Comparison of ENCODE assay signal across 14 cellular contexts in the genomic region with DNA sequence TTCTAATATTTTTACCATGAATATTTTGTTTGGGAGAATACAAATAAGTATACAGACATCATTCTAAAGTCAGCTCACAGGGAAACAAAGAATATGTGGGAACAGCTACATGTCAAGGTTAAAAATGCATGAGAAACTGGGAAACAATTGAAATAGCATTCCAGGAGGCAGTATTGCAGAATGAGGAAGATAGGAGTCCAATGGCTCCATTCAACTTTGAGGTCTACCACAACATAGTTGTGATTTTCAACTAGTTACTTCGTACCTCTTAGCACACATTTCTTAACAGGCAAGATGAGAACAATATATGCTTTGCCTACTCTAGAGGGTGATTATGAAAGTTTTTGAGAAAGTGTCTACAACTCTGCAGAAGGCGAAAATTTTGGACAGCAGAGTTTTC. TPM values are rescaled to one million over a fixed set of nuclear protein-coding genes. Genes with fewer than 3 reads are reported as not detected.
DNase-seq lines count a peak whose midpoint lies in the region; ATAC-seq and TF ChIP-seq lines count a peak whose summit lies in the region.
"Had no signal": no experiment of that assay in that cellular context is flagged by ENCODE, and none has a peak within 500 bp of the region (broad histone marks: within the 10 kb centered on the region; RNA-seq: fewer than 3 reads in every experiment).

No MANE protein-coding gene starts in this region.

- in situ Hi-C loops in brain microvascular endothelial cell (cut with HindIII; ENCODE audit: low pct_ligation_motif_present, low sequenced_read_pairs): no loop called here

- no peak overlapping the region for H3K4me3 Mint-ChIP-seq in activated CD8-positive, alpha-beta T cell treated with anti-CD3 and anti-CD28 coated beads, Interleukin-2, amount 10 ng/mL, durations not matched to agents 7 days and 5 days
- H3K4me3 Mint-ChIP-seq: activated naive CD8-positive, alpha-beta T cell treated with anti-CD3 and anti-CD28 coated beads, Interleukin-2, amount 50 U/mL, for 24 hours; T-helper 1 cell treated with Interleukin-12 subunit alpha and Interleukin-12 subunit beta and Interleukin-4 antibody, amounts not matched to agents 30 μg/mL and 1 μg/mL, for 36 hours had no signal

- H4K20me1 ChIP-seq in KMS-11 (ENCODE audit: insufficient read depth): no peaks in the 10 kb centered on the region

- H2AFZ ChIP-seq in KMS-11 (ENCODE audit: low read depth): peak overlapping the region; percentile 48; the same call in 1 of the 2 replicates

- H3K36me3 ChIP-seq in KMS-11 (ENCODE audit: insufficient read depth): no peaks in the 10 kb centered on the region
- H3K36me3 ChIP-seq in brain microvascular endothelial cell (replicated peaks): no peaks in the 10 kb centered on the region
- H3K36me3 ChIP-seq: BE2C, thoracic aorta had no signal

- H3K27me3 ChIP-seq in KMS-11 (ENCODE audit: insufficient read depth, low read depth) (no peaks in the 10 kb centered on the region), brain microvascular endothelial cell (replicated peaks) (no peaks in the 10 kb centered on the region)
- H3K27me3 ChIP-seq: BE2C had no signal

- peaks cover 10% of the 10 kb centered on the region for H3K27me3 Mint-ChIP-seq in activated CD8-positive, alpha-beta T cell treated with anti-CD3 and anti-CD28 coated beads, Interleukin-2, amount 10 ng/mL, durations not matched to agents 7 days and 5 days (ENCODE audit: low read depth)

- no peak for ATAC-seq in activated CD8-positive, alpha-beta T cell treated with anti-CD3 and anti-CD28 coated beads, Interleukin-2, amount 10 ng/mL, durations not matched to agents 7 days and 5 days
- ATAC-seq: activated naive CD8-positive, alpha-beta T cell treated with anti-CD3 and anti-CD28 coated beads, Interleukin-2, amount 50 U/mL, for 24 hours had no signal

- no peak for TF ChIP-seq CTCF in AG04449 (IDR thresholded peaks at IDR 0.05; ENCODE audit: insufficient read depth, low read length, missing control alignments)
- no peak for TF ChIP-seq CTCF in KMS-11 (conservative IDR thresholded peaks at IDR 0.05; ENCODE audit: low read depth, low read length)
- no peak for TF ChIP-seq CTCF in brain microvascular endothelial cell (IDR thresholded peaks at IDR 0.05; ENCODE audit: low read depth, low read length, missing control alignments)

- H3K27ac ChIP-seq in KMS-11 (no peak overlapping the region), brain microvascular endothelial cell (peak overlapping the region; percentile 88)
- H3K27ac ChIP-seq: thoracic aorta had no signal

- no peak overlapping the region for H3K27ac Mint-ChIP-seq in activated CD8-positive, alpha-beta T cell treated with anti-CD3 and anti-CD28 coated beads, Interleukin-2, amount 10 ng/mL, durations not matched to agents 7 days and 5 days
- H3K27ac Mint-ChIP-seq: activated naive CD8-positive, alpha-beta T cell treated with anti-CD3 and anti-CD28 coated beads, Interleukin-2, amount 50 U/mL, for 24 hours had no signal

- CTCF ChIA-PET in AG04449 (lab: Yijun Ruan, JAX): interaction anchor here (0.8 to 3.7 kb wide), 7 partner anchors 9 to 305 kb away, joined by 3 to 20 read pairs (median 4); no protein-coding TSS in a partner anchor
- CTCF ChIA-PET in activated CD8-positive, alpha-beta T cell treated with anti-CD3 and anti-CD28 coated beads, Interleukin-2, amount 10 ng/mL, durations not matched to agents 7 days and 5 days (lab: Charles Lee): no interaction called here

- no peak overlapping the region for H3K9ac ChIP-seq in KMS-11

- no peaks in the 10 kb centered on the region for H3K36me3 Mint-ChIP-seq in activated CD8-positive, alpha-beta T cell treated with anti-CD3 and anti-CD28 coated beads, Interleukin-2, amount 10 ng/mL, durations not matched to agents 7 days and 5 days (ENCODE audit: low read depth)

- no peaks in the 10 kb centered on the region for H3K79me2 ChIP-seq in KMS-11 (ENCODE audit: insufficient read depth, low read depth)

- POLR2A ChIA-PET in AG04449 (lab: Yijun Ruan, JAX): interaction anchor here (0.8 kb wide), 1 partner anchor 13 kb away, joined by 3 read pairs; no protein-coding TSS in a partner anchor
- POLR2A ChIA-PET in activated CD8-positive, alpha-beta T cell treated with anti-CD3 and anti-CD28 coated beads, Interleukin-2, amount 10 ng/mL, durations not matched to agents 7 days and 5 days (lab: Charles Lee): no interaction called here

- peak; percentile 74 for DNase-seq in AG04449 (ENCODE audit: low read depth, low spot score)
- peak; percentile 88 for DNase-seq in brain microvascular endothelial cell
- peak; percentile 90 for DNase-seq in kidney tubule cell (ENCODE audit: low spot score)
- DNase-seq in NCI-H2029 (lab: John Stamatoyannopoulos, UW): no peak
- no peak for DNase-seq in HPDE6-E6E7 (ENCODE audit: extremely low spot score)
- no peak for DNase-seq in activated CD8-positive, alpha-beta T cell treated with anti-CD3 and anti-CD28 coated beads, Interleukin-2, amount 10 ng/mL, durations not matched to agents 7 days and 5 days
- DNase-seq in retina: no peak
- DNase-seq: activated naive CD8-positive, alpha-beta T cell treated with anti-CD3 and anti-CD28 coated beads, Interleukin-2, amount 50 U/mL, for 24 hours; BE2C; effector memory CD4-positive, alpha-beta T cell; GF-D8 had no signal

- H3K4me2 ChIP-seq in KMS-11: peak overlapping the region; percentile 62

- H3K4me1 ChIP-seq in KMS-11 (ENCODE audit: low read depth, poor library complexity, severe bottlenecking): peaks cover 25% of the 10 kb centered on the region

- H3K4me3 ChIP-seq in AG04449 (ENCODE audit: low read depth, low read length): no peak overlapping the region
- no peak overlapping the region for H3K4me3 ChIP-seq in KMS-11 (IDR thresholded peaks at IDR 0.05; ENCODE audit: insufficient read depth, low read depth, low read length)
- H3K4me3 ChIP-seq in brain microvascular endothelial cell (ENCODE audit: low read depth, low read length): no peak overlapping the region
- H3K4me3 ChIP-seq: thoracic aorta had no signal

- H3K9me3 Mint-ChIP-seq in activated CD8-positive, alpha-beta T cell treated with anti-CD3 and anti-CD28 coated beads, Interleukin-2, amount 10 ng/mL, durations not matched to agents 7 days and 5 days (ENCODE audit: insufficient read depth): no peaks in the 10 kb centered on the region
- H3K9me3 Mint-ChIP-seq: activated naive CD8-positive, alpha-beta T cell treated with anti-CD3 and anti-CD28 coated beads, Interleukin-2, amount 50 U/mL, for 24 hours; T-helper 1 cell treated with Interleukin-12 subunit alpha and Interleukin-12 subunit beta and Interleukin-4 antibody, amounts not matched to agents 30 μg/mL and 1 μg/mL, for 36 hours had no signal

- peaks cover 6% of the 10 kb centered on the region for H3K4me1 Mint-ChIP-seq in activated CD8-positive, alpha-beta T cell treated with anti-CD3 and anti-CD28 coated beads, Interleukin-2, amount 10 ng/mL, durations not matched to agents 7 days and 5 days (ENCODE audit: low read depth)
- H3K4me1 Mint-ChIP-seq: activated naive CD8-positive, alpha-beta T cell treated with anti-CD3 and anti-CD28 coated beads, Interleukin-2, amount 50 U/mL, for 24 hours had no signal

RNA-seq across cellular contexts. Expression of a gene that starts 35.2 kb away (rescaled TPM):
- 100 to 1,000 TPM; 149 to 152 TPM for total RNA-seq in activated CD8-positive, alpha-beta T cell treated with anti-CD3 and anti-CD28 coated beads, Interleukin-2, amount 10 ng/mL, durations not matched to agents 7 days and 5 days

Comparison
In these comparisons a context has a peak if more than half of its experiments do, and no peak if none do; other contexts are left out.
1. DNase-seq: peak in AG04449 (single experiment), brain microvascular endothelial cell (single experiment) and kidney tubule cell (single experiment); none in NCI-H2029 (single experiment), HPDE6-E6E7 (single experiment), activated CD8-positive, alpha-beta T cell treated with anti-CD3 and anti-CD28 coated beads, Interleukin-2, amount 10 ng/mL, durations not matched to agents 7 days and 5 days (single experiment) and retina (single experiment).